In the genomic region with DNA sequence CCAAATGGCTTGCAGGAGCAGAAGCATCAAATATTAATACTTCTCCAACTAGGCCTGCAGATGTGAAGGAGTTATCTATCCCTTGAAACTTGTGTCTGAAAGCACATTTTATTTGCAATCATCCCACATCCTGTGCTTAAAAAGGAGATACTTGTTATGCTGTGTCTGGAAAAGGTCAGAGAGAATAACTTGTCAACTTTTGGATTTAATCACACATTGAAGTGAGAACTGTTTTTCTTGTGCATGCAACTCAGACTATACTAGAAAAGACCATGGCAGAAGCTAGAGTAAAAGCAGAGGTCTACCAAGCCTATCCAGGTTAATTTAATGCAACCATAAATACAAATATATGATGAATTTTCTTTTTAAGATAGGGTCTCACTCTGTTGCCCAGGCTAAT, we compare ENCODE assay signal across 19 cellular contexts.
"Had no signal": no experiment of that assay in that cellular context is flagged by ENCODE, and none has a peak within 500 bp of the region (broad histone marks: within the 10 kb centered on the region; RNA-seq: fewer than 3 reads in every experiment).

No MANE protein-coding gene starts in this region.

- H3K36me3 ChIP-seq: gastrocnemius medialis, heart right ventricle, right atrium auricular region, sigmoid colon, upper lobe of right lung, vagina had no signal

- H3K27ac ChIP-seq: gastrocnemius medialis, heart right ventricle, psoas muscle, right atrium auricular region, sigmoid colon, skin epidermis, testis, tibial nerve, upper lobe of right lung, vagina had no signal

- H3K27me3 ChIP-seq: gastrocnemius medialis, heart right ventricle, right atrium auricular region, sigmoid colon, testis, tibial nerve, upper lobe of right lung, vagina had no signal

- DNase-seq: effector memory CD4-positive, alpha-beta T cell; gastrocnemius medialis; heart right ventricle; hypothalamus; kidney glomerular epithelial cell; naive thymus-derived CD4-positive, alpha-beta T cell; nephron progenitor cell; psoas muscle; sigmoid colon; stimulated activated CD4-positive, alpha-beta T cell treated with anti-CD3 and anti-CD28 coated beads, Interleukin-2, amount 100 ng/mL, for 24 hours; stimulated activated CD4-positive, alpha-beta T cell treated with anti-CD3 and anti-CD28 coated beads, Interleukin-4, amount 100 ng/mL, for 4 hours; stimulated activated naive CD4-positive, alpha-beta T cell; testis; upper lobe of right lung had no signal

- H3K4me1 ChIP-seq: gastrocnemius medialis, psoas muscle, tibial nerve, upper lobe of right lung, vagina had no signal

- ATAC-seq: esophagus mucosa; gastrocnemius medialis; heart right ventricle; naive thymus-derived CD4-positive, alpha-beta T cell; psoas muscle; upper lobe of right lung had no signal

- H3K4me3 ChIP-seq: gastrocnemius medialis, heart right ventricle, psoas muscle, right atrium auricular region, sigmoid colon, skin epidermis, testis, tibial nerve, upper lobe of right lung, vagina had no signal

- H3K4me3 Mint-ChIP-seq: naive thymus-derived CD4-positive, alpha-beta T cell; nephron progenitor cell had no signal

- H3K27ac Mint-ChIP-seq: naive thymus-derived CD4-positive, alpha-beta T cell; nephron progenitor cell had no signal

- H3K9me3 ChIP-seq: gastrocnemius medialis, heart right ventricle, psoas muscle, right atrium auricular region, sigmoid colon, testis, tibial nerve, upper lobe of right lung, vagina had no signal

- H3K27me3 Mint-ChIP-seq: naive thymus-derived CD4-positive, alpha-beta T cell had no signal
